ENCODE assay signal across 23 cellular contexts in genomic region chr9:27212621-27213020, GRCh38.
"Had no signal": no experiment of that assay in that cellular context is flagged by ENCODE, and none has a peak within 500 bp of the region (broad histone marks: within the 10 kb centered on the region; RNA-seq: fewer than 3 reads in every experiment).

No MANE protein-coding gene starts in this region.

- H3K36me3 ChIP-seq: gastrocnemius medialis, ovary, sigmoid colon, uterus had no signal

- H3K27me3 Mint-ChIP-seq: effector memory CD8-positive, alpha-beta T cell; stimulated activated memory B cell treated with anti-CD40 and anti-IgM and Interleukin-4, amounts not matched to agents 10 μg/mL and 1 μg/mL and 100 μg/mL, for 72 hours had no signal

- H3K36me3 Mint-ChIP-seq: naive thymus-derived CD8-positive, alpha-beta T cell; stimulated activated memory B cell treated with anti-CD40 and anti-IgM and Interleukin-4, amounts not matched to agents 10 μg/mL and 1 μg/mL and 100 μg/mL, for 72 hours had no signal

- H3K27me3 ChIP-seq: gastrocnemius medialis, left lung, ovary, sigmoid colon, spleen, testis, tibial artery, upper lobe of left lung, uterus had no signal

- FAIRE-seq: endometrium had no signal

- DNase-seq: cortex of kidney; effector memory CD8-positive, alpha-beta T cell; gastrocnemius medialis; head of caudate nucleus; left cardiac atrium; naive thymus-derived CD8-positive, alpha-beta T cell; nephron progenitor cell; nucleus accumbens; ovary; psoas muscle; sigmoid colon; spleen; stimulated activated CD4-positive, alpha-beta T cell treated with anti-CD3 and anti-CD28 coated beads, Interleukin-4, amount 100 ng/mL, for 4 hours; stimulated activated naive CD8-positive, alpha-beta T cell treated with anti-CD3 and anti-CD28 coated beads, Interleukin-15, Interleukin-2, amounts not matched to agents 100 U/mL and 50 U/mL, for 24 hours; substantia nigra; testis; tibial artery; uterus had no signal

- H3K27ac ChIP-seq: gastrocnemius medialis, left lung, ovary, psoas muscle, spleen, testis, tibial artery, upper lobe of left lung, uterus had no signal

- H3K27ac Mint-ChIP-seq: effector memory CD8-positive, alpha-beta T cell; naive thymus-derived CD8-positive, alpha-beta T cell; nephron progenitor cell; stimulated activated memory B cell treated with anti-CD40 and anti-IgM and Interleukin-4, amounts not matched to agents 10 μg/mL and 1 μg/mL and 100 μg/mL, for 72 hours had no signal

- H3K4me1 Mint-ChIP-seq: naive thymus-derived CD8-positive, alpha-beta T cell; stimulated activated memory B cell treated with anti-CD40 and anti-IgM and Interleukin-4, amounts not matched to agents 10 μg/mL and 1 μg/mL and 100 μg/mL, for 72 hours had no signal

- H3K4me3 Mint-ChIP-seq: effector memory CD8-positive, alpha-beta T cell; naive thymus-derived CD8-positive, alpha-beta T cell; nephron progenitor cell; stimulated activated memory B cell treated with anti-CD40 and anti-IgM and Interleukin-4, amounts not matched to agents 10 μg/mL and 1 μg/mL and 100 μg/mL, for 72 hours had no signal

- H3K4me3 ChIP-seq: gastrocnemius medialis, left lung, ovary, psoas muscle, sigmoid colon, spleen, testis, tibial artery, upper lobe of left lung, uterus had no signal

- ATAC-seq: effector memory CD8-positive, alpha-beta T cell; gastrocnemius medialis; left cardiac atrium; naive thymus-derived CD8-positive, alpha-beta T cell; psoas muscle; right cardiac atrium; stimulated activated memory B cell treated with anti-CD40 and anti-IgM and Interleukin-4, amounts not matched to agents 10 μg/mL and 1 μg/mL and 100 μg/mL, for 72 hours; stimulated activated naive CD8-positive, alpha-beta T cell treated with anti-CD3 and anti-CD28 coated beads, Interleukin-15, Interleukin-2, amounts not matched to agents 100 U/mL and 50 U/mL, for 24 hours had no signal

- H3K9me3 Mint-ChIP-seq: effector memory CD8-positive, alpha-beta T cell; naive thymus-derived CD8-positive, alpha-beta T cell; nephron progenitor cell; stimulated activated memory B cell treated with anti-CD40 and anti-IgM and Interleukin-4, amounts not matched to agents 10 μg/mL and 1 μg/mL and 100 μg/mL, for 72 hours had no signal

- H3K9me3 ChIP-seq: gastrocnemius medialis, left lung, ovary, psoas muscle, sigmoid colon, spleen, testis, tibial artery, upper lobe of left lung, uterus had no signal

- H3K4me1 ChIP-seq: gastrocnemius medialis, left lung, psoas muscle, spleen, testis, tibial artery, uterus had no signal
